Comparison of ENCODE assay signal across 11 cellular contexts in genomic region chr11:126647735-126648134, GRCh38.
DNase-seq lines count a peak whose midpoint lies in the region.
"Had no signal": no experiment of that assay in that cellular context is flagged by ENCODE, and none has a peak within 500 bp of the region (broad histone marks: within the 10 kb centered on the region; RNA-seq: fewer than 3 reads in every experiment).

No MANE protein-coding gene starts in this region.

- H3K4me2 ChIP-seq in neuronal stem cell (ENCODE audit: insufficient read depth, low read length, poor library complexity, severe bottlenecking), result no peak overlapping the region

- in situ Hi-C loops in Caki2 (cut with HindIII; ENCODE audit: low pct_unique_long_range_greater_than_20kb, low sequenced_read_pairs), result no loop called here

- H2BK12ac ChIP-seq in neuronal stem cell (ENCODE audit: low read length), result no peak overlapping the region

- H2BK120ac ChIP-seq in neuronal stem cell (ENCODE audit: low read depth, low read length), result no peak overlapping the region

- no peak overlapping the region for H3K4ac ChIP-seq in neuronal stem cell (ENCODE audit: low read length)

- no peak overlapping the region for H3K4me3 ChIP-seq in neuronal stem cell (ENCODE audit: low read length in 2 of 2)

- H3K36me3 ChIP-seq in neuronal stem cell (replicated peaks in 1 of 2; ENCODE audit: control insufficient read depth in 2 of 2, insufficient read depth in 2 of 2, low read length in 2 of 2), result no peaks in the 10 kb centered on the region

- H4K8ac ChIP-seq in neuronal stem cell (ENCODE audit: low read depth, low read length), result no peak overlapping the region

- H2AK5ac ChIP-seq in neuronal stem cell (ENCODE audit: low read depth, low read length), result no peak overlapping the region

- no peak overlapping the region for H2BK5ac ChIP-seq in neuronal stem cell (ENCODE audit: low read length)

- H3K18ac ChIP-seq in neuronal stem cell (ENCODE audit: low read length), result no peak overlapping the region

- no peak overlapping the region for H3K14ac ChIP-seq in neuronal stem cell (ENCODE audit: low read length)

- H2BK15ac ChIP-seq in neuronal stem cell (ENCODE audit: low read length), result no peak overlapping the region

- no peaks in the 10 kb centered on the region for H3K9me3 ChIP-seq in neuronal stem cell (replicated peaks in 1 of 2; ENCODE audit: control insufficient read depth in 2 of 2, insufficient read depth in 1 of 2, low read depth in 1 of 2, low read length in 2 of 2)

- DNase-seq in Caki2 (ENCODE audit: low read depth) (peak; percentile 72), OCI-M1 (lab: John Stamatoyannopoulos, UW) (peak; percentile 11), epithelial cell of prostate (ENCODE audit: low read depth, low spot score) (peak; percentile 50), neuronal stem cell (ENCODE audit: low spot score) (no peak), Kasumi-1 (lab: John Stamatoyannopoulos, UW) (no peak), NCI-H2081 (lab: John Stamatoyannopoulos, UW) (no peak), cerebellar nuclear complex (lab: John Stamatoyannopoulos, UW) (no peak), NCI-H774 (lab: John Stamatoyannopoulos, UW) (no peak)
- DNase-seq: activated naive CD8-positive, alpha-beta T cell treated with anti-CD3 and anti-CD28 coated beads for 36 hours; DMS 273 treated with DMSO at 0.1 percent for 48 hours; NCI-H748 treated with DMSO at 0.1 percent for 48 hours had no signal

- no peak overlapping the region for H4K91ac ChIP-seq in neuronal stem cell (ENCODE audit: low read depth, low read length, poor library complexity)

- peaks cover 0 to 8% of the 10 kb centered on the region in 2 donors for H3K4me1 ChIP-seq in neuronal stem cell (ENCODE audit: control insufficient read depth in 2 of 2, insufficient read depth in 1 of 2, low read depth in 1 of 2, low read length in 2 of 2)

- no peak overlapping the region for H3K23ac ChIP-seq in neuronal stem cell (ENCODE audit: low read depth, low read length, poor library complexity)

- H3K27ac ChIP-seq in epithelial cell of prostate (peak overlapping the region; percentile 76), neuronal stem cell (replicated peaks; ENCODE audit: low read length) (no peak overlapping the region)

- H3K79me1 ChIP-seq in neuronal stem cell (ENCODE audit: low read depth, low read length), result no peaks in the 10 kb centered on the region

- no CpG with 5 or more reads among the region's 5 CpGs for WGBS in neuronal stem cell (ENCODE audit: extremely low coverage in 2 of 2, insufficient read length in 2 of 2, insufficient replicate concordance in 1 of 2), 2 donors

- H3K27me3 ChIP-seq in neuronal stem cell (ENCODE audit: control insufficient read depth in 3 of 3, insufficient read depth in 3 of 3, low read depth in 1 of 3, low read length in 3 of 3), result no peaks in the 10 kb centered on the region

- no peak overlapping the region for H3K9ac ChIP-seq in neuronal stem cell (ENCODE audit: low read depth, low read length, poor library complexity)

- peak overlapping the region; percentile 33 for H2AFZ ChIP-seq in neuronal stem cell (ENCODE audit: low read length)

Comparison
In these comparisons a context has a peak if more than half of its experiments do, and no peak if none do; other contexts are left out.
1. DNase-seq: peak in Caki2 (single experiment), OCI-M1 (single experiment) and epithelial cell of prostate (single experiment); none in neuronal stem cell (single experiment), Kasumi-1 (0 of 2), NCI-H2081 (0 of 2), cerebellar nuclear complex (0 of 2) and NCI-H774 (single experiment).